16 cellular contexts compared by ENCODE assay signal in genomic region chr12:101001669-101002068, GRCh38.
DNase-seq lines count a peak whose midpoint lies in the region; ATAC-seq lines count a peak whose summit lies in the region.
"Had no signal": no experiment of that assay in that cellular context is flagged by ENCODE, and none has a peak within 500 bp of the region (broad histone marks: within the 10 kb centered on the region; RNA-seq: fewer than 3 reads in every experiment).

No MANE protein-coding gene starts in this region.

- ATAC-seq in GM18868 (IDR thresholded peaks at IDR 0.05; ENCODE audit: unreplicated experiment) (peak; percentile 92), GM21619 (IDR thresholded peaks at IDR 0.05; ENCODE audit: unreplicated experiment) (peak; percentile 82), HG03108 (IDR thresholded peaks at IDR 0.05; ENCODE audit: unreplicated experiment) (peak; percentile 74), esophagus mucosa (peak; percentile 55)
- ATAC-seq: HepG2 had no signal

- no peak for DNase-seq in occipital lobe (lab: John Stamatoyannopoulos, UW)
- no peak for DNase-seq in activated naive CD4-positive, alpha-beta T cell treated with Interleukin-2 at 50 U/mL for 16 hours
- no peak for DNase-seq in D341Med (ENCODE audit: low spot score)
- no peak for DNase-seq in mucosa of gallbladder (ENCODE audit: low spot score)
- DNase-seq: activated gamma-delta T cell; caudate nucleus; CD4-positive, CD25-positive, alpha-beta regulatory T cell; H7; midbrain; NCI-H187 treated with DMSO at 0.1 percent for 48 hours; stimulated activated CD4-positive, alpha-beta T cell treated with anti-CD3 and anti-CD28 coated beads, Interleukin-2, amount 100 ng/mL, for 48 hours had no signal
